ENCODE assay signal across 1 cellular context in the genomic region with DNA sequence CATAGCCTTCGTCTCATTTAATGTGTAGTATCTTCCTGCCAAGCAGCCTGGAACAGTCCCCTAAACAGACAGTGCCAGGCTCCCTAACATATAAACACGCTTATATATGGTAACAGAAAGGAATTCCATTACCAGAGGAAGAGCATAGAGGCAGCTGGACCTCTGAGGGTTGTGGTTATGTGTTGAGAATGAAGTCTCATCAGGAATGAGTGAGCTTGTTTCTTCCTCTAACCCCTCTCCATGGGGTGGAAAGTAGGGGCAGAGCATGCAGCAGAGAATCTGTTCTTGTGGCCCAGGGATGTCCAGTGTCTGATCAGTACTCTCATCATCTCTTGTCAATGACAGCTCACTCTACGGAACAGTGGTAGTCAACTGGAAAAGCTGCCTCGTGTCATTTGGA.
TF ChIP-seq lines count a peak whose summit lies in the region.

No MANE protein-coding gene starts in this region.

TF ChIP-seq in IMR-90, 13 proteins besides CTCF, POLR2A, EP300 and RAD21 (continued from another document):
- TF ChIP-seq RCOR1 (IDR thresholded peaks at IDR 0.05; ENCODE audit: insufficient replicate concordance, low read length): no peak
- no peak for TF ChIP-seq MAFK (IDR thresholded peaks at IDR 0.05; ENCODE audit: low read depth, low read length)
- no peak for TF ChIP-seq NFE2L2 (IDR thresholded peaks at IDR 0.05; ENCODE audit: low read depth, low read length)
- no peak for TF ChIP-seq MXI1 (IDR thresholded peaks at IDR 0.05; ENCODE audit: borderline replicate concordance, low read depth, low read length)
- no peak for TF ChIP-seq BHLHE40 (IDR thresholded peaks at IDR 0.05; ENCODE audit: low read depth, low read length)
